ENCODE assay signal across 9 cellular contexts in genomic region chr1:58768971-58769808, GRCh38. TPM values are rescaled to one million over a fixed set of nuclear protein-coding genes. Genes with fewer than 3 reads are reported as not detected.
A peak's percentile ranks its signal among the peaks of the same experiment; 100 is the strongest.
DNase-seq lines count a peak whose midpoint lies in the region; ATAC-seq, FAIRE-seq and TF ChIP-seq lines count a peak whose summit lies in the region.
"Had no signal": no experiment of that assay in that cellular context is flagged by ENCODE, and none has a peak within 500 bp of the region (broad histone marks: within the 10 kb centered on the region; RNA-seq: fewer than 3 reads in every experiment).

No MANE protein-coding gene starts in this region.

- intact Hi-C loops in activated CD4-positive, alpha-beta memory T cell treated with anti-CD3 and anti-CD28 coated beads for 36 hours (cut with micrococcal nuclease): loop anchor here (1.0 kb wide), 1 partner anchor 29 kb away; no protein-coding TSS in a partner anchor
- intact Hi-C loops in mucosa of descending colon (cut with DNase I, micrococcal nuclease): no loop called here

- H3K36me3 Mint-ChIP-seq in activated CD4-positive, alpha-beta memory T cell treated with anti-CD3 and anti-CD28 coated beads for 36 hours: no peaks in the 10 kb centered on the region

- no peak overlapping the region for H3K4me3 Mint-ChIP-seq in activated CD4-positive, alpha-beta memory T cell treated with anti-CD3 and anti-CD28 coated beads for 36 hours

- no peak for FAIRE-seq in urothelium cell line (lab: Jason Lieb, UNC)

- no peak overlapping the region for H3K27ac Mint-ChIP-seq in activated CD4-positive, alpha-beta memory T cell treated with anti-CD3 and anti-CD28 coated beads for 36 hours

- H3K4me1 ChIP-seq in mucosa of descending colon (ENCODE audit: low read depth): no peaks in the 10 kb centered on the region

- H3K27me3 Mint-ChIP-seq in activated CD4-positive, alpha-beta memory T cell treated with anti-CD3 and anti-CD28 coated beads for 36 hours: peaks cover 2% of the 10 kb centered on the region

- DNase-seq in DMS 273 (lab: John Stamatoyannopoulos, UW; ENCODE audit: unreplicated experiment) (peak; percentile 90), DMS 273 treated with DMSO at 0.1 percent for 48 hours (lab: John Stamatoyannopoulos, UW) (no peak), NCI-H2029 (lab: John Stamatoyannopoulos, UW) (peak; percentile 84), epithelial cell of proximal tubule (ENCODE audit: low read depth) (no peak), mucosa of descending colon (peak; percentile 61 to 94 (median 82)), urothelium cell line (ENCODE audit: low spot score) (peak; percentile 64)
- DNase-seq in activated CD4-positive, alpha-beta memory T cell treated with anti-CD3 and anti-CD28 coated beads for 36 hours: peak; percentile 57

- H3K9me3 Mint-ChIP-seq in activated CD4-positive, alpha-beta memory T cell treated with anti-CD3 and anti-CD28 coated beads for 36 hours: no peaks in the 10 kb centered on the region

- CTCF ChIA-PET in activated CD4-positive, alpha-beta memory T cell treated with anti-CD3 and anti-CD28 coated beads for 36 hours (lab: Charles Lee): interaction anchor here (0.6 to 2.9 kb wide), 8 partner anchors 10 to 930 kb away, joined by 3 to 10 read pairs (median 4); no protein-coding TSS in a partner anchor

- H3K4me3 ChIP-seq in epithelial cell of proximal tubule (ENCODE audit: low read depth, low read length) (no peak overlapping the region), mucosa of descending colon (no peak overlapping the region)
- H3K4me3 ChIP-seq: BLaER1 had no signal

- peak; percentile 86 for TF ChIP-seq CTCF in epithelial cell of proximal tubule (conservative IDR thresholded peaks at IDR 0.05; ENCODE audit: low read depth, low read length)
- peak; percentile 61 for TF ChIP-seq CTCF in mucosa of descending colon (IDR thresholded peaks at IDR 0.05)

- POLR2A ChIA-PET in activated CD4-positive, alpha-beta memory T cell treated with anti-CD3 and anti-CD28 coated beads for 36 hours (lab: Charles Lee): no interaction called here

- H3K4me1 Mint-ChIP-seq in activated CD4-positive, alpha-beta memory T cell treated with anti-CD3 and anti-CD28 coated beads for 36 hours (ENCODE audit: low read depth): peaks cover 7% of the 10 kb centered on the region

- ATAC-seq in mucosa of descending colon: peak; percentile 50
- no peak for ATAC-seq in HG03175 (IDR thresholded peaks at IDR 0.05; ENCODE audit: unreplicated experiment)

- H3K36me3 ChIP-seq in mucosa of descending colon (ENCODE audit: low read depth): no peaks in the 10 kb centered on the region
- H3K36me3 ChIP-seq: BLaER1 had no signal

- no peaks in the 10 kb centered on the region for H3K9me3 ChIP-seq in mucosa of descending colon
- H3K9me3 ChIP-seq: BLaER1 had no signal

RNA-seq across cellular contexts. Expression of gene JUN, which starts 14.7 kb away (rescaled TPM):
- total RNA-seq in activated CD4-positive, alpha-beta memory T cell treated with anti-CD3 and anti-CD28 coated beads for 36 hours: 10 to 100 TPM; 12.5 to 13.2 TPM
- total RNA-seq in epithelial cell of proximal tubule (89.6 and 91.6 TPM in 2 replicates), mucosa of descending colon (100 to 1,000 TPM; 138 to 303 (median 153) TPM)

Comparison
In these comparisons a context has a peak if more than half of its experiments do, and no peak if none do; other contexts are left out.
1. DNase-seq: peak in DMS 273 (single experiment), NCI-H2029 (single experiment), activated CD4-positive, alpha-beta memory T cell treated with anti-CD3 and anti-CD28 coated beads for 36 hours (single experiment), mucosa of descending colon (3 of 3) and urothelium cell line (single experiment); none in DMS 273 treated with DMSO at 0.1 percent for 48 hours (single experiment) and epithelial cell of proximal tubule (single experiment).